In genomic region chr2:69116438-69116837, GRCh38 we compare ENCODE assay signal across 24 cellular contexts.
DNase-seq lines count a peak whose midpoint lies in the region; ATAC-seq, FAIRE-seq and TF ChIP-seq lines count a peak whose summit lies in the region.
"Had no signal": no experiment of that assay in that cellular context is flagged by ENCODE, and none has a peak within 500 bp of the region (broad histone marks: within the 10 kb centered on the region; RNA-seq: fewer than 3 reads in every experiment).

No MANE protein-coding gene starts in this region.

- TF ChIP-seq CTCF in liver (IDR thresholded peaks at IDR 0.05; ENCODE audit: low read depth, low read length, missing input control) (no peak), HepG2 (CRISPR knock-in tag; IDR thresholded peaks at IDR 0.05) (no peak), right atrium auricular region (IDR thresholded peaks at IDR 0.05) (no peak), glutamatergic neuron (IDR thresholded peaks at IDR 0.05; ENCODE audit: partially characterized antibody, unreplicated experiment) (no peak)

- CTCF ChIA-PET in HepG2 (lab: Yijun Ruan, JAX; ENCODE audit: low intra/inter-chr PET ratio, low total read pairs) = no interaction called here

- no peaks in the 10 kb centered on the region for H4K20me1 ChIP-seq in HepG2 (ENCODE audit: insufficient read depth, low read length)

- no peak overlapping the region for H3K27ac Mint-ChIP-seq in glutamatergic neuron (ENCODE audit: unreplicated experiment)
- H3K27ac Mint-ChIP-seq: activated CD4-positive, alpha-beta T cell treated with anti-CD3 and anti-CD28 coated beads for 36 hours; activated T-cell treated with anti-CD3 and anti-CD28 coated beads, Interleukin-2, amount 50 U/mL, for 24 hours; nephron progenitor cell; stimulated activated naive B cell treated with anti-CD40 and anti-IgM and Interleukin-4, amounts not matched to agents 10 μg/mL and 1 μg/mL and 100 μg/mL, for 72 hours had no signal

- intact Hi-C loops in HepG2 (cut with micrococcal nuclease; ENCODE audit: unreplicated experiment) = no loop called here
- intact Hi-C loops in sciatic nerve (cut with DNase I) = no loop called here

- TF ChIP-seq POLR2A in HepG2 (IDR thresholded peaks at IDR 0.05; ENCODE audit: insufficient read depth in 1 of 2, low read depth in 2 of 2, low read length in 2 of 2) (no peak), GM12892 (IDR thresholded peaks at IDR 0.05; ENCODE audit: low read depth, low read length) (no peak)

- H3K9ac ChIP-seq in liver (ENCODE audit: low read depth in 1 of 2, low read length in 2 of 2) (no peak overlapping the region), HepG2 (ENCODE audit: insufficient read depth, low read depth, low read length) (no peak overlapping the region)

- peaks cover 2% of the 10 kb centered on the region for H3K9me3 Mint-ChIP-seq in glutamatergic neuron (ENCODE audit: unreplicated experiment)
- H3K9me3 Mint-ChIP-seq: activated T-cell treated with anti-CD3 and anti-CD28 coated beads, Interleukin-2, amount 50 U/mL, for 24 hours; nephron progenitor cell; stimulated activated naive B cell treated with anti-CD40 and anti-IgM and Interleukin-4, amounts not matched to agents 10 μg/mL and 1 μg/mL and 100 μg/mL, for 72 hours had no signal

- POLR2A ChIA-PET in HepG2 (lab: Yijun Ruan, JAX) = no interaction called here

- peaks cover 0 to 2% (median 0%) of the 10 kb centered on the region in 4 donors for H3K36me3 ChIP-seq in liver (ENCODE audit: control insufficient read depth in 4 of 4, insufficient read depth in 3 of 4, low read depth in 1 of 4, low read length in 3 of 4)
- H3K36me3 ChIP-seq in HepG2 (replicated peaks in 1 of 2; ENCODE audit: control insufficient read depth in 1 of 2, insufficient read depth in 2 of 2, low read length in 2 of 2) = no peaks in the 10 kb centered on the region
- H3K36me3 ChIP-seq in right atrium auricular region = no peaks in the 10 kb centered on the region
- H3K36me3 ChIP-seq: adrenal gland, BE2C, gastrocnemius medialis, SJSA1 had no signal

- TF ChIP-seq EP300 in HepG2 (IDR thresholded peaks at IDR 0.05; ENCODE audit: low read depth in 2 of 2, low read length in 2 of 2) = no peak
- TF ChIP-seq EP300 in HepG2 (CRISPR knock-in tag; IDR thresholded peaks at IDR 0.05; ENCODE audit: borderline replicate concordance) = no peak

- H3K36me3 Mint-ChIP-seq in glutamatergic neuron (ENCODE audit: unreplicated experiment) = peaks cover 6% of the 10 kb centered on the region
- H3K36me3 Mint-ChIP-seq: stimulated activated naive B cell treated with anti-CD40 and anti-IgM and Interleukin-4, amounts not matched to agents 10 μg/mL and 1 μg/mL and 100 μg/mL, for 72 hours had no signal

- BruUV-seq in HepG2 (replicated peaks; lab: Mats Ljungman, UMichigan) = no TSS peak

- H3K4me1 Mint-ChIP-seq in glutamatergic neuron (ENCODE audit: low read depth, unreplicated experiment) = peaks cover 2% of the 10 kb centered on the region
- H3K4me1 Mint-ChIP-seq: activated CD4-positive, alpha-beta T cell treated with anti-CD3 and anti-CD28 coated beads for 36 hours; nephron progenitor cell; stimulated activated naive B cell treated with anti-CD40 and anti-IgM and Interleukin-4, amounts not matched to agents 10 μg/mL and 1 μg/mL and 100 μg/mL, for 72 hours had no signal

- WGBS in liver = 84% methylated on average over 4 of the region's 4 CpGs
- WGBS in HepG2 (ENCODE audit: low lambda C conversion rate) = 73% methylated on average over 4 of the region's 4 CpGs

- in situ Hi-C loops in HepG2 (cut with HindIII; ENCODE audit: extremely low pct_ligation_motif_present, low pct_unique_long_range_greater_than_20kb) = no loop called here

- H3K27me3 ChIP-seq in liver (ENCODE audit: control insufficient read depth in 4 of 4, insufficient read depth in 4 of 4, low read length in 3 of 4) (no peaks in the 10 kb centered on the region), HepG2 (ENCODE audit: control insufficient read depth in 1 of 2, insufficient read depth in 2 of 2, low read length in 2 of 2) (no peaks in the 10 kb centered on the region), right atrium auricular region (no peaks in the 10 kb centered on the region)
- H3K27me3 ChIP-seq: adrenal gland, BE2C, gastrocnemius medialis, SJSA1 had no signal

- TF ChIP-seq RAD21 in liver (IDR thresholded peaks at IDR 0.05) = peak in 1 of 2 donors; percentile 17
- TF ChIP-seq RAD21 in HepG2 (CRISPR knock-in tag; IDR thresholded peaks at IDR 0.05) = no peak

- H2AFZ ChIP-seq in HepG2 (ENCODE audit: low read length) = no peak overlapping the region

- DNase-seq in HepG2 (ENCODE audit: low spot score) = no peak
- no peak for DNase-seq in right atrium auricular region (ENCODE audit: low spot score)
- no peak for DNase-seq in sciatic nerve (ENCODE audit: low spot score)
- DNase-seq in GM12892 (ENCODE audit: insufficient read length) = no peak
- no peak for DNase-seq in SIG-M5 treated with dmso at 0.1 percent for 504 hours (lab: John Stamatoyannopoulos, UW; ENCODE audit: unreplicated experiment)
- no peak for DNase-seq in glutamatergic neuron
- DNase-seq in HUDEP-2 (lab: John Stamatoyannopoulos, UW; ENCODE audit: unreplicated experiment in 76 of 76) = no peak
- DNase-seq: activated CD4-positive, alpha-beta T cell treated with anti-CD3 and anti-CD28 coated beads for 36 hours; activated CD8-positive, alpha-beta memory T cell treated with anti-CD3 and anti-CD28 coated beads for 24 hours; activated naive CD4-positive, alpha-beta T cell; activated T-cell treated with anti-CD3 and anti-CD28 coated beads, Interleukin-2, amount 50 U/mL, for 24 hours; adrenal gland; BE2C; dermis blood vessel endothelial cell; gastrocnemius medialis; NCI-H2081; nephron progenitor cell; PC-3; small intestine; stimulated activated CD4-positive, alpha-beta T cell treated with anti-CD3 and anti-CD28 coated beads, Interleukin-2, amount 100 ng/mL, for 48 hours; stimulated activated naive B cell treated with anti-CD40 and anti-IgM and Interleukin-4, amounts not matched to agents 10 μg/mL and 1 μg/mL and 100 μg/mL, for 72 hours had no signal

- no peaks in the 10 kb centered on the region for H3K79me2 ChIP-seq in HepG2 (ENCODE audit: insufficient read depth, low read length)

- FAIRE-seq in HepG2 (lab: Jason Lieb, UNC) (no peak), GM12892 (lab: Jason Lieb, UNC) (no peak)
- FAIRE-seq: H54, small intestine had no signal

- H3K9me3 ChIP-seq in liver (ENCODE audit: control insufficient read depth in 4 of 4, low read length in 3 of 4) (no peaks in the 10 kb centered on the region), HepG2 (ENCODE audit: low read length) (no peaks in the 10 kb centered on the region), right atrium auricular region (no peaks in the 10 kb centered on the region)
- H3K9me3 ChIP-seq: adrenal gland, BE2C, gastrocnemius medialis, SJSA1 had no signal

- H3K27ac ChIP-seq in liver (ENCODE audit: low read depth in 1 of 2, low read length in 2 of 2) (no peak overlapping the region), HepG2 (ENCODE audit: extremely low read length, insufficient read depth, low read length) (no peak overlapping the region), right atrium auricular region (peak overlapping the region; percentile 41 to 51)
- H3K27ac ChIP-seq: SJSA1 had no signal

- no peaks in the 10 kb centered on the region for H3K4me1 ChIP-seq in liver (ENCODE audit: control insufficient read depth in 4 of 4, insufficient read depth in 4 of 4, low read length in 3 of 4)
- H3K4me1 ChIP-seq in HepG2 (ENCODE audit: insufficient read depth, low read length) = peaks cover 13% of the 10 kb centered on the region
- peaks cover 0 to 6% of the 10 kb centered on the region in 2 donors for H3K4me1 ChIP-seq in right atrium auricular region
- H3K4me1 ChIP-seq: adrenal gland, BE2C, gastrocnemius medialis had no signal

- no peak overlapping the region for H3K4me2 ChIP-seq in HepG2 (ENCODE audit: low read depth, low read length)

- H3K27me3 Mint-ChIP-seq in glutamatergic neuron (ENCODE audit: unreplicated experiment) = no peaks in the 10 kb centered on the region
- H3K27me3 Mint-ChIP-seq: activated CD4-positive, alpha-beta T cell treated with anti-CD3 and anti-CD28 coated beads for 36 hours; stimulated activated naive B cell treated with anti-CD40 and anti-IgM and Interleukin-4, amounts not matched to agents 10 μg/mL and 1 μg/mL and 100 μg/mL, for 72 hours had no signal

- no peak overlapping the region for H3K4me3 ChIP-seq in liver (ENCODE audit: low read depth in 1 of 3, low read length in 3 of 3)
- no peak overlapping the region for H3K4me3 ChIP-seq in HepG2 (replicated peaks in 1 of 3; ENCODE audit: insufficient read depth in 1 of 3, low read depth in 2 of 3, low read length in 3 of 3)
- no peak overlapping the region for H3K4me3 ChIP-seq in right atrium auricular region
- H3K4me3 ChIP-seq: adrenal gland, gastrocnemius medialis, SJSA1 had no signal

- ATAC-seq in HepG2 (no peak), sciatic nerve (peak; percentile 48)
- ATAC-seq: activated CD4-positive, alpha-beta T cell treated with anti-CD3 and anti-CD28 coated beads for 36 hours; PC-3; stimulated activated naive B cell treated with anti-CD40 and anti-IgM and Interleukin-4, amounts not matched to agents 10 μg/mL and 1 μg/mL and 100 μg/mL, for 72 hours had no signal

- H3K4me3 Mint-ChIP-seq in glutamatergic neuron (ENCODE audit: unreplicated experiment) = no peak overlapping the region
- H3K4me3 Mint-ChIP-seq: activated CD4-positive, alpha-beta T cell treated with anti-CD3 and anti-CD28 coated beads for 36 hours; activated T-cell treated with anti-CD3 and anti-CD28 coated beads, Interleukin-2, amount 50 U/mL, for 24 hours; nephron progenitor cell; stimulated activated naive B cell treated with anti-CD40 and anti-IgM and Interleukin-4, amounts not matched to agents 10 μg/mL and 1 μg/mL and 100 μg/mL, for 72 hours had no signal

TF ChIP-seq in liver, 16 proteins besides CTCF, POLR2A, EP300 and RAD21:
- TF ChIP-seq EGR1 (IDR thresholded peaks at IDR 0.05; ENCODE audit: low read depth in 2 of 2) (no peak), RXRA (IDR thresholded peaks at IDR 0.05) (no peak), NR2F2 (IDR thresholded peaks at IDR 0.05) (peak; percentile 12)

TF ChIP-seq in HepG2, 621 proteins besides CTCF, POLR2A, EP300 and RAD21 (continues in another document):
- TF ChIP-seq E2F1 (CRISPR knock-in tag; IDR thresholded peaks at IDR 0.05) = no peak
- TF ChIP-seq MTF1 (CRISPR knock-in tag; IDR thresholded peaks at IDR 0.05) = no peak
- TF ChIP-seq ZNF20 (CRISPR knock-in tag; IDR thresholded peaks at IDR 0.05) = no peak
- no peak for TF ChIP-seq U2AF2 (IDR thresholded peaks at IDR 0.05; ENCODE audit: low read depth, low read length)
- no peak for TF ChIP-seq ZNF7 (CRISPR knock-in tag; IDR thresholded peaks at IDR 0.05)
- no peak for TF ChIP-seq ZNF251 (CRISPR knock-in tag; IDR thresholded peaks at IDR 0.05)

Comparison
In these comparisons a context has a peak if more than half of its experiments do, and no peak if none do; other contexts are left out.
1. H3K27ac ChIP-seq: peak in right atrium auricular region (2 of 2); none in liver (0 of 2) and HepG2 (single experiment).